In genomic region chr18:55605820-55606252, GRCh38 we compare ENCODE assay signal across 16 cellular contexts. TPM values are rescaled to one million over a fixed set of nuclear protein-coding genes. Genes with fewer than 3 reads are reported as not detected.
DNase-seq lines count a peak whose midpoint lies in the region; ATAC-seq, FAIRE-seq and TF ChIP-seq lines count a peak whose summit lies in the region.
"Had no signal": no experiment of that assay in that cellular context is flagged by ENCODE, and none has a peak within 500 bp of the region (broad histone marks: within the 10 kb centered on the region; RNA-seq: fewer than 3 reads in every experiment).

No MANE protein-coding gene starts in this region.

- WGBS in pancreas, 2 donors: 69 to 74% methylated on average over 5 of the region's 5 CpGs

- TF ChIP-seq CTCF in GM12865 (IDR thresholded peaks at IDR 0.05; ENCODE audit: insufficient read depth, low read depth, low read length, missing control alignments) (no peak), pancreas (IDR thresholded peaks at IDR 0.05) (no peak)

- H3K27me3 ChIP-seq in pancreas: no peaks in the 10 kb centered on the region

- DNase-seq in GM12865 (ENCODE audit: low read depth): peak; percentile 72
- DNase-seq in SIG-M5 (lab: John Stamatoyannopoulos, UW): no peak
- no peak for DNase-seq in pancreas
- no peak for DNase-seq in NCI-H510A (lab: John Stamatoyannopoulos, UW)
- no peak for DNase-seq in NCI-H1105 treated with DMSO at 0.1 percent for 48 hours (lab: John Stamatoyannopoulos, UW)
- DNase-seq: activated naive CD8-positive, alpha-beta T cell treated with anti-CD3 and anti-CD28 coated beads, Interleukin-2, amount 50 U/mL, for 24 hours; mesenchymal stem cell; NCI-H2081 treated with DMSO at 0.1 percent for 48 hours; NK-92 treated with Interleukin-12 subunit alpha and Interleukin-12 subunit beta, amount 100 ng/mL, for 24 hours; nucleus accumbens; WERI-Rb-1 had no signal

- FAIRE-seq in pancreas (lab: Jason Lieb, UNC): no peak

- no peaks in the 10 kb centered on the region for H3K9me3 ChIP-seq in pancreas

- intact Hi-C loops in pancreas (cut with DNase I): no loop called here

- no peak overlapping the region for H3K4me3 ChIP-seq in GM12865 (ENCODE audit: low read depth, low read length)
- H3K4me3 ChIP-seq in pancreas: no peak overlapping the region
- H3K4me3 ChIP-seq: coronary artery had no signal

- H3K36me3 ChIP-seq in pancreas: no peaks in the 10 kb centered on the region
- H3K36me3 ChIP-seq: WERI-Rb-1 had no signal

- H3K4me1 ChIP-seq in pancreas: no peaks in the 10 kb centered on the region

- no peak overlapping the region for H3K27ac ChIP-seq in pancreas
- H3K27ac ChIP-seq: coronary artery, WERI-Rb-1 had no signal

- peak; percentile 82 for ATAC-seq in GM19463 (IDR thresholded peaks at IDR 0.05; ENCODE audit: unreplicated experiment)
- ATAC-seq in HG02678 (IDR thresholded peaks at IDR 0.05; ENCODE audit: unreplicated experiment): peak; percentile 75
- peak; percentile 80 for ATAC-seq in HG03354 (IDR thresholded peaks at IDR 0.05; ENCODE audit: poor library complexity, severe bottlenecking, unreplicated experiment)
- no peak for ATAC-seq in pancreas
- ATAC-seq: activated naive CD8-positive, alpha-beta T cell treated with anti-CD3 and anti-CD28 coated beads, Interleukin-2, amount 50 U/mL, for 24 hours; SK-N-SH treated with all-trans-retinoic acid at 6 μM for 48 hours had no signal

RNA-seq across cellular contexts. Expression of gene TCF4, which starts 17.8 kb away (rescaled TPM):
- 10 to 100 TPM in 4 of 6 donors, 1 to 10 TPM in 2; 8.2 to 27.9 (median 12.3) TPM for total RNA-seq in pancreas
- 1 to 10 TPM; 4.4 to 7.3 TPM for polyA plus RNA-seq in pancreas

Comparison
In these comparisons a context has a peak if more than half of its experiments do, and no peak if none do; other contexts are left out.
1. ATAC-seq: peak in GM19463 (single experiment), HG02678 (single experiment) and HG03354 (single experiment); none in pancreas (0 of 4).